ENCODE assay signal across 8 cellular contexts in the genomic region with DNA sequence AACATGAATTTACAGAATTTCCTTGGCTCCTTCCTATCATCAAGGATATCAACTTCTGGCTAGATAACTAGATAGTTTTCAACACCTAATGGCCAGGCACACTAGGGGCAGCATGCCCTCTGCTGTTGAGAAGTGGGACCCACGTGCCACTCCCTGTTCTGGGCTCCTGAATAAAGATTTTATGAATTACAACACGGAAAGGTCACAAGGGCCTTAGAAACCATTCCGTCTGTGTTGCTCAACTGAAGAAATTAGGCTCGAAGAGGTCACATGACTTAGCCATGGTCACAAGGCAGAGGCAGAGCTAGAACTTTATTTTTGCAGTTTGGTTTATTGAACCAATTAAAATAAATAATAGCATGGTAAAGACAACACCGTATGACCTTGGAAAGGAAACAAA. TPM values are rescaled to one million over a fixed set of nuclear protein-coding genes. Genes with fewer than 3 reads are reported as not detected.
A peak's percentile ranks its signal among the peaks of the same experiment; 100 is the strongest.
DNase-seq lines count a peak whose midpoint lies in the region; ATAC-seq and TF ChIP-seq lines count a peak whose summit lies in the region.

No MANE protein-coding gene starts in this region.

- no peak for TF ChIP-seq POLR2A in lower leg skin (IDR thresholded peaks at IDR 0.05)
- TF ChIP-seq POLR2A in vagina (IDR thresholded peaks at IDR 0.05), result no peak

- peaks cover 40% of the 10 kb centered on the region for H3K4me1 ChIP-seq in vagina

- H3K36me3 ChIP-seq in vagina, result no peaks in the 10 kb centered on the region

- no peak for ATAC-seq in HG02973 (IDR thresholded peaks at IDR 0.05; ENCODE audit: unreplicated experiment)

- 26 to 36% methylated on average over 5 of the region's 5 CpGs for WGBS in lower leg skin, 2 donors

- H3K4me3 ChIP-seq in lower leg skin (ENCODE audit: low read depth, poor library complexity, severe bottlenecking) (no peak overlapping the region), vagina (no peak overlapping the region)

- intact Hi-C loops in lower leg skin (cut with DNase I; ENCODE audit: low total_unique reads), result no loop called here
- intact Hi-C loops in vagina (cut with DNase I), result loop anchor here (5.0 kb wide), 1 partner anchor 142 kb away; no protein-coding TSS in a partner anchor

- H3K27me3 ChIP-seq in vagina, result no peaks in the 10 kb centered on the region

- peak; percentile 30 for DNase-seq in activated T-cell treated with anti-CD3 and anti-CD28 coated beads, Interleukin-2, amount 50 U/mL, for 1 hour
- DNase-seq in activated T-cell treated with anti-CD3 and anti-CD28 coated beads for 4 hours, result no peak
- DNase-seq in LHCN-M2 (ENCODE audit: low read depth), result peak; percentile 80
- peak; percentile 12 for DNase-seq in SIG-M5 (lab: John Stamatoyannopoulos, UW)
- peak; percentile 83 for DNase-seq in dermis blood vessel endothelial cell
- DNase-seq in lower leg skin (ENCODE audit: low spot score in 2 of 2), result peak; percentile 77 to 94
- no peak for DNase-seq in vagina (ENCODE audit: extremely low spot score in 2 of 2)

- no peaks in the 10 kb centered on the region for H3K9me3 ChIP-seq in vagina

- TF ChIP-seq CTCF in lower leg skin (IDR thresholded peaks at IDR 0.05) (no peak), vagina (IDR thresholded peaks at IDR 0.05) (peak in 2 of 3 experiments; percentile 26 to 52)

- peak overlapping the region; percentile 18 for H3K27ac ChIP-seq in vagina

RNA-seq across cellular contexts. Expression of a gene that starts 36.0 kb away (rescaled TPM):
- total RNA-seq in LHCN-M2 (2014; rRNA removed) (42.8 TPM in 2 replicates), dermis blood vessel endothelial cell (282 and 333 TPM in 2 replicates), lower leg skin (10 to 100 TPM; 31.5 to 56.8 (median 53.8) TPM), vagina (79.3 TPM)
- polyA plus RNA-seq in LHCN-M2 (2012), result 38.4 TPM

RNA-seq across cellular contexts. Expression of a gene that starts 37.3 kb away (rescaled TPM):
- total RNA-seq in LHCN-M2 (2014; rRNA removed), result 19.6 and 30.1 TPM in 2 replicates
- polyA plus RNA-seq in LHCN-M2 (2012), result 3.1 TPM
- 4.6 and 12.8 TPM in 2 replicates for total RNA-seq in dermis blood vessel endothelial cell
- total RNA-seq in lower leg skin, result 1 to 10 TPM in 3 of 4 donors, under 1 TPM in 1; 0.91 to 2.4 (median 1.4) TPM
- 1.5 TPM for total RNA-seq in vagina

Comparison
In these comparisons a context has a peak if more than half of its experiments do, and no peak if none do; other contexts are left out.
1. DNase-seq: peak in activated T-cell treated with anti-CD3 and anti-CD28 coated beads, Interleukin-2, amount 50 U/mL, for 1 hour (single experiment), LHCN-M2 (single experiment), SIG-M5 (single experiment), dermis blood vessel endothelial cell (single experiment) and lower leg skin (2 of 2); none in activated T-cell treated with anti-CD3 and anti-CD28 coated beads for 4 hours (single experiment) and vagina (0 of 2).
2. CTCF ChIP-seq: peak in vagina (2 of 3); none in lower leg skin (0 of 3).